In genomic region chr7:57244345-57244980, GRCh38 we compare ENCODE assay signal across 5 cellular contexts.
A peak's percentile ranks its signal among the peaks of the same experiment; 100 is the strongest.
DNase-seq lines count a peak whose midpoint lies in the region; FAIRE-seq and TF ChIP-seq lines count a peak whose summit lies in the region.
"Not testable (repeated sequence)": the region's sequence is repeated elsewhere in the genome, so short reads cannot be mapped to it uniquely, and the experiment has no call there.

No MANE protein-coding gene starts in this region.

- TF ChIP-seq POLR2A in H1 (IDR thresholded peaks at IDR 0.05; ENCODE audit: control extremely low read depth in 1 of 2, low read depth in 2 of 2, low read length in 2 of 2); spleen (IDR thresholded peaks at IDR 0.05): not testable (repeated sequence)

- H2BK20ac ChIP-seq in H1 (ENCODE audit: low read length): not testable (repeated sequence)

- not testable (repeated sequence) for H4K8ac ChIP-seq in H1 (ENCODE audit: extremely low read depth, insufficient read depth, low read length)

- not testable (repeated sequence) for H3K9ac ChIP-seq in H1 (replicated peaks in 1 of 4; ENCODE audit: extremely low read depth in 1 of 4, low read depth in 3 of 4, low read length in 3 of 4)

- H3K79me2 ChIP-seq in H1 (ENCODE audit: control insufficient read depth in 1 of 2, insufficient read depth in 2 of 2, low read length in 2 of 2): not testable (repeated sequence)

- H3K23ac ChIP-seq in H1 (ENCODE audit: insufficient read length): not testable (repeated sequence)

- CTCF ChIA-PET in H1 (lab: Charles Lee; ENCODE audit: partially characterized antibody): not testable (repeated sequence)

- not testable (repeated sequence) for DNase-seq in HTR-8/SVneo (ENCODE audit: insufficient read length, low spot score); H1 (ENCODE audit: low read depth in 1 of 2, low spot score in 2 of 2)
- peak; percentile 85 for DNase-seq in mesenteric fat pad (ENCODE audit: low spot score)
- DNase-seq in posterior vena cava (ENCODE audit: low spot score): peak; percentile 55
- peak; percentile 51 for DNase-seq in spleen

- H2BK15ac ChIP-seq in H1 (ENCODE audit: low read length): not testable (repeated sequence)

- WGBS in H1 (ENCODE audit: extremely low coverage in 1 of 2, insufficient coverage in 1 of 2, insufficient read length in 1 of 2, insufficient replicate concordance in 2 of 2, low coverage in 1 of 2, low lambda C conversion rate in 2 of 2, missing lambda C conversion rate in 1 of 2), 2 experiments: 88% methylated on average over 9 of the region's 11 CpGs; no CpG with 5 or more reads in 1 of the 2 experiments
- WGBS in spleen, 5 donors: 78 to 84% (median 80%) methylated on average over 10 to 11 of the region's 11 CpGs

- H2AFZ ChIP-seq in H1 (ENCODE audit: low read length): not testable (repeated sequence)

- not testable (repeated sequence) for TF ChIP-seq EP300 in H1 (IDR thresholded peaks at IDR 0.05; ENCODE audit: borderline replicate concordance in 1 of 2, low read depth in 2 of 2, low read length in 2 of 2)

- H4K91ac ChIP-seq in H1 (replicated peaks; ENCODE audit: insufficient read length, low read length): not testable (repeated sequence)

- not testable (repeated sequence) for H3K18ac ChIP-seq in H1 (ENCODE audit: extremely low read depth, low read length)

- H3K4me3 ChIP-seq in H1 (ENCODE audit: extremely low read depth in 1 of 4, insufficient read depth in 2 of 4, low read depth in 3 of 4, low read length in 4 of 4); spleen: not testable (repeated sequence)

- intact Hi-C loops in posterior vena cava (cut with DNase I); spleen (cut with DNase I; ENCODE audit: low total_unique reads): not testable (repeated sequence)

- H3K56ac ChIP-seq in H1 (replicated peaks; ENCODE audit: insufficient read length, low read depth, low read length): not testable (repeated sequence)

- not testable (repeated sequence) for H3K23me2 ChIP-seq in H1 (ENCODE audit: low read depth, low read length)

- H3K79me1 ChIP-seq in H1 (ENCODE audit: low read depth, low read length): not testable (repeated sequence)

- H2BK120ac ChIP-seq in H1 (replicated peaks; ENCODE audit: low read depth, low read length): not testable (repeated sequence)

- not testable (repeated sequence) for H3K27ac ChIP-seq in H1 (ENCODE audit: low read depth, low read length); spleen

- not testable (repeated sequence) for H2BK12ac ChIP-seq in H1 (ENCODE audit: low read depth, low read length)

- not testable (repeated sequence) for H3K4me1 ChIP-seq in H1 (replicated peaks in 1 of 4; ENCODE audit: control insufficient read depth in 3 of 4, insufficient read depth in 4 of 4, low read length in 3 of 4); spleen

- not testable (repeated sequence) for H3K4ac ChIP-seq in H1 (replicated peaks; ENCODE audit: insufficient read length, low read depth, low read length)

- not testable (repeated sequence) for H3K14ac ChIP-seq in H1 (ENCODE audit: insufficient read length)

- H4K20me1 ChIP-seq in H1 (replicated peaks in 1 of 2; ENCODE audit: control insufficient read depth in 1 of 2, insufficient read depth in 2 of 2, low read length in 2 of 2): not testable (repeated sequence)

- H3K36me3 ChIP-seq in H1 (ENCODE audit: control insufficient read depth in 2 of 4, insufficient read depth in 4 of 4, low read length in 3 of 4); spleen: not testable (repeated sequence)

- not testable (repeated sequence) for H3K27me3 ChIP-seq in H1 (replicated peaks in 1 of 4; ENCODE audit: control insufficient read depth in 3 of 4, extremely low read depth in 1 of 4, insufficient read depth in 3 of 4, low read length in 3 of 4); spleen (replicated peaks in 1 of 7)

- H4K5ac ChIP-seq in H1 (ENCODE audit: insufficient read length, low read depth, low read length): not testable (repeated sequence)

- H2BK5ac ChIP-seq in H1 (ENCODE audit: low read depth, low read length): not testable (repeated sequence)

- TF ChIP-seq CTCF in H1 (IDR thresholded peaks at IDR 0.05; ENCODE audit: control extremely low read depth in 1 of 3, insufficient read depth in 1 of 3, low read depth in 1 of 3, low read length in 3 of 3); spleen (IDR thresholded peaks at IDR 0.05 in 8 of 11, conservative IDR thresholded peaks at IDR 0.05 in 3 of 11): not testable (repeated sequence)

- peak; percentile 91 for FAIRE-seq in HTR-8/SVneo (lab: Jason Lieb, UNC)
- not testable (repeated sequence) for FAIRE-seq in H1 (lab: Jason Lieb, UNC)

- TF ChIP-seq RAD21 in H1 (IDR thresholded peaks at IDR 0.05 in 1 of 2, conservative IDR thresholded peaks at IDR 0.05 in 1 of 2; ENCODE audit: low read depth in 2 of 2, low read length in 2 of 2): not testable (repeated sequence)

- peaks cover 43 to 86% of the 10 kb centered on the region in 2 experiments for H3K9me3 ChIP-seq in H1 (ENCODE audit: insufficient read depth in 2 of 2, low read depth in 1 of 2, low read length in 1 of 2)
- H3K9me3 ChIP-seq in spleen: peaks cover 0 to 100% (median 95%) of the 10 kb centered on the region in 8 donors

- H3K4me2 ChIP-seq in H1 (ENCODE audit: insufficient read depth in 1 of 2, low read depth in 2 of 2, low read length in 2 of 2): not testable (repeated sequence)

- POLR2A ChIA-PET in H1 (lab: Charles Lee; ENCODE audit: partially characterized antibody): not testable (repeated sequence)

- not testable (repeated sequence) for H2AK5ac ChIP-seq in H1 (ENCODE audit: low read depth, low read length)

TF ChIP-seq in H1, 55 proteins besides CTCF, POLR2A, EP300 and RAD21:
- TF ChIP-seq ZNF274 (IDR thresholded peaks at IDR 0.05; ENCODE audit: borderline replicate concordance, extremely low read depth, low read length): peak; percentile 1; the same call in 1 of the 2 replicates
